Comparison of ENCODE assay signal across 21 cellular contexts in the genomic region with DNA sequence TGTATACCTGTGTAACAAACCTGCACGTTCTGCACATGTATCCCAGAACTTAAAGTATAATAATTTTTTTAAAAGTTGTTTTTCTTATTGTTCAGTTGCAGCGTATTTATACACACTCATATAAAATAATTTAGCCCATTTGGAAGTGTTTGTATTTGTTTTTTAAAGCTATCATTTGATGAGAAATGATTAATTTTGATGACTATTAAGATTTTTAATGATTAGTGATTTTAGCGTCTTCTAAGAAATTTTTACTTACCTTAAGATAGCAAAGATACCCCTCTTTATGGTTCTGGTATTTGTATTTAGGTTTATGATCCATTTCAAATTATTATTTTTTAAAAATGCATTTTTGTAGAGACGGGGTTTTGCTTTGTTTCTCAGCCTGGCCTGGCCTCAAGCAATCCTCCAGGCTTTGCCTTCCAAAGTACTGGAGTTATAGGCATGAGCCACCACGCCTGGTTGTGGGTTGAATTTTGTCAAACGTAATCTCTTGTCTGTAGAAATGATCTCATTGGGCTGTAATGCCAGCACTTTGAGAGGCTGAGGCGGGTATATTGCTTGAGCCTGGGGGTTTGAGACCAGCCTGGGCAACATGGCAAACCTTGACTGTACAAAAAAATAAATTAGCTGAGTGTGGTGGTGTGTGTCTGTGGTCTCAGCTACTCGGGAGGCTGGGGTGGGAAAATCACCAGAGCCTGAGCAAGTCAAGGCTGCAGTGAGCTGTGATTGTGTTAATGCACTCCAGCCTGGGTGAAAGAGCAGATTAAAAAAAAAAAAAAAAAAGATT. TPM values are rescaled to one million over a fixed set of nuclear protein-coding genes. Genes with fewer than 3 reads are reported as not detected.
A peak's percentile ranks its signal among the peaks of the same experiment; 100 is the strongest.
DNase-seq lines count a peak whose midpoint lies in the region; ATAC-seq, FAIRE-seq and TF ChIP-seq lines count a peak whose summit lies in the region.
"Had no signal": no experiment of that assay in that cellular context is flagged by ENCODE, and none has a peak within 500 bp of the region (broad histone marks: within the 10 kb centered on the region; RNA-seq: fewer than 3 reads in every experiment).

No MANE protein-coding gene starts in this region.

- TF ChIP-seq CTCF in RWPE2 (IDR thresholded peaks at IDR 0.05; ENCODE audit: poor library complexity, severe bottlenecking) (no peak), fibroblast of the aortic adventitia (IDR thresholded peaks at IDR 0.05; ENCODE audit: insufficient read depth, low read length) (no peak), progenitor cell of endocrine pancreas (IDR thresholded peaks at IDR 0.05; ENCODE audit: unreplicated experiment) (no peak)

- H3K36me3 ChIP-seq in RWPE2 (ENCODE audit: low read depth) = no peaks in the 10 kb centered on the region
- H3K36me3 ChIP-seq: neutrophil had no signal

- H3K4me1 Mint-ChIP-seq in progenitor cell of endocrine pancreas (ENCODE audit: low read depth) = peaks cover 19% of the 10 kb centered on the region

- no peaks in the 10 kb centered on the region for H3K4me1 ChIP-seq in RWPE2 (ENCODE audit: insufficient read depth, poor library complexity, severe bottlenecking)

- H3K4me3 ChIP-seq in RWPE2 (ENCODE audit: severe bottlenecking) = no peak overlapping the region
- H3K4me3 ChIP-seq in fibroblast of the aortic adventitia (ENCODE audit: low read depth, low read length) = no peak overlapping the region
- H3K4me3 ChIP-seq: body of pancreas had no signal

- H3K27me3 Mint-ChIP-seq in progenitor cell of endocrine pancreas = no peaks in the 10 kb centered on the region
- H3K27me3 Mint-ChIP-seq: activated CD4-positive, alpha-beta memory T cell treated with anti-CD3 and anti-CD28 coated beads, Interleukin-2, amount 10 ng/mL, durations not matched to agents 7 days and 5 days; activated T-helper 17 cell treated with anti-CD3 and anti-CD28 coated beads, Interleukin-2, amount 50 U/mL, for 72 hours; IgD-negative memory B cell had no signal

- TF ChIP-seq POLR2A in GM12892 (IDR thresholded peaks at IDR 0.05; ENCODE audit: low read depth, low read length) = no peak

- no peak for FAIRE-seq in GM12892 (lab: Jason Lieb, UNC)

- no peaks in the 10 kb centered on the region for H3K9me3 ChIP-seq in RWPE2 (ENCODE audit: severe bottlenecking)
- H3K9me3 ChIP-seq: body of pancreas, neutrophil had no signal

- no peak overlapping the region for H3K4me3 Mint-ChIP-seq in progenitor cell of endocrine pancreas (ENCODE audit: low read depth)
- H3K4me3 Mint-ChIP-seq: activated CD4-positive, alpha-beta memory T cell treated with anti-CD3 and anti-CD28 coated beads, Interleukin-2, amount 10 ng/mL, durations not matched to agents 7 days and 5 days; activated T-helper 17 cell treated with anti-CD3 and anti-CD28 coated beads, Interleukin-2, amount 50 U/mL, for 72 hours had no signal

- H3K27ac Mint-ChIP-seq in progenitor cell of endocrine pancreas = peak overlapping the region; percentile 84
- H3K27ac Mint-ChIP-seq: activated CD4-positive, alpha-beta memory T cell treated with anti-CD3 and anti-CD28 coated beads, Interleukin-2, amount 10 ng/mL, durations not matched to agents 7 days and 5 days; activated T-helper 17 cell treated with anti-CD3 and anti-CD28 coated beads, Interleukin-2, amount 50 U/mL, for 72 hours had no signal

- H3K36me3 Mint-ChIP-seq in progenitor cell of endocrine pancreas (ENCODE audit: insufficient read depth) = no peaks in the 10 kb centered on the region

- H3K27me3 ChIP-seq in RWPE2 (ENCODE audit: insufficient read depth, poor library complexity, severe bottlenecking) = no peaks in the 10 kb centered on the region
- H3K27me3 ChIP-seq: body of pancreas, neutrophil had no signal

- no peak overlapping the region for H3K27ac ChIP-seq in RWPE2 (ENCODE audit: poor library complexity, severe bottlenecking)
- H3K27ac ChIP-seq: 22Rv1, body of pancreas, neutrophil, RWPE1 had no signal

- DNase-seq in DMS 273 (lab: John Stamatoyannopoulos, UW; ENCODE audit: unreplicated experiment) (peak; percentile 33), DMS 273 treated with DMSO at 0.1 percent for 48 hours (lab: John Stamatoyannopoulos, UW) (no peak), RWPE2 (ENCODE audit: low spot score) (no peak), fibroblast of the aortic adventitia (ENCODE audit: low read depth) (peak; percentile 54), progenitor cell of endocrine pancreas (ENCODE audit: low spot score, unreplicated experiment) (no peak), SIG-M5 treated with dmso at 0.1 percent for 504 hours (lab: John Stamatoyannopoulos, UW; ENCODE audit: unreplicated experiment) (no peak), GM12892 (ENCODE audit: insufficient read length) (no peak)
- DNase-seq: activated CD4-positive, alpha-beta memory T cell treated with anti-CD3 and anti-CD28 coated beads, Interleukin-2, amount 10 ng/mL, durations not matched to agents 7 days and 5 days; COR-L47; effector memory CD4-positive, alpha-beta T cell; left colon; NCI-H1436; NCI-H526 treated with DMSO at 0.1 percent for 48 hours; T1000 had no signal

- no peaks in the 10 kb centered on the region for H3K9me3 Mint-ChIP-seq in progenitor cell of endocrine pancreas (ENCODE audit: low read depth)
- H3K9me3 Mint-ChIP-seq: activated CD4-positive, alpha-beta memory T cell treated with anti-CD3 and anti-CD28 coated beads, Interleukin-2, amount 10 ng/mL, durations not matched to agents 7 days and 5 days; activated T-helper 17 cell treated with anti-CD3 and anti-CD28 coated beads, Interleukin-2, amount 50 U/mL, for 72 hours; IgD-negative memory B cell had no signal

- ATAC-seq in RWPE2 (ENCODE audit: low read depth) (peak; percentile 38; the same call in 1 of the 3 replicates), HG02970 (IDR thresholded peaks at IDR 0.05; ENCODE audit: low FRiP score, unreplicated experiment) (no peak)
- ATAC-seq: activated T-helper 17 cell treated with anti-CD3 and anti-CD28 coated beads, Interleukin-2, amount 50 U/mL, for 72 hours; body of pancreas; left colon had no signal

RNA-seq across cellular contexts. Expression of a gene that starts 26.9 kb away (rescaled TPM):
- total RNA-seq in fibroblast of the aortic adventitia (ENCODE audit: low replicate concordance) (71.0 and 73.8 TPM in 2 replicates), progenitor cell of endocrine pancreas (65.7 and 65.9 TPM in 2 replicates)
- 14.8 TPM for polyA plus RNA-seq in GM12892 (2012; ENCODE audit: missing spikeins)

Comparison
In these comparisons a context has a peak if more than half of its experiments do, and no peak if none do; other contexts are left out.
1. DNase-seq: peak in DMS 273 (single experiment) and fibroblast of the aortic adventitia (single experiment); none in DMS 273 treated with DMSO at 0.1 percent for 48 hours (single experiment), RWPE2 (single experiment), progenitor cell of endocrine pancreas (single experiment), SIG-M5 treated with dmso at 0.1 percent for 504 hours (single experiment) and GM12892 (single experiment).